29 cellular contexts compared by ENCODE assay signal in genomic region chr7:22805227-22805626, GRCh38.
"Had no signal": no experiment of that assay in that cellular context is flagged by ENCODE, and none has a peak within 500 bp of the region (broad histone marks: within the 10 kb centered on the region; RNA-seq: fewer than 3 reads in every experiment).

No MANE protein-coding gene starts in this region.

- DNase-seq: colonic mucosa; cortex of kidney; dermis blood vessel endothelial cell; dorsolateral prefrontal cortex; effector CD4-positive, alpha-beta T cell; effector CD8-positive, alpha-beta T cell; effector memory CD4-positive, alpha-beta T cell; effector memory CD8-positive, alpha-beta T cell; endodermal cell; erythroblast; esophagus squamous epithelium; foreskin fibroblast; foreskin keratinocyte; foreskin melanocyte; gastrocnemius medialis; glutamatergic neuron; head of caudate nucleus; heart left ventricle; heart right ventricle had no signal

- H3K4me3 ChIP-seq: colonic mucosa, coronary artery, dorsolateral prefrontal cortex, esophagus muscularis mucosa, esophagus squamous epithelium, gastrocnemius medialis, gastroesophageal sphincter, heart left ventricle, heart right ventricle had no signal

- H3K36me3 ChIP-seq: colonic mucosa, esophagus muscularis mucosa, esophagus squamous epithelium, gastrocnemius medialis, gastroesophageal sphincter, heart left ventricle had no signal

- H3K27ac Mint-ChIP-seq: dendritic cell treated with granulocyte-macrophage colony-stimulating factor and Interleukin-4, amounts not matched to agents 40 ng/mL and 50 ng/mL, for 4 days; effector memory CD8-positive, alpha-beta T cell; endodermal cell had no signal

- H3K27me3 ChIP-seq: colonic mucosa, dorsolateral prefrontal cortex, esophagus muscularis mucosa, esophagus squamous epithelium, foreskin keratinocyte, gastrocnemius medialis, gastroesophageal sphincter, heart left ventricle, heart right ventricle had no signal

- ATAC-seq: effector memory CD8-positive, alpha-beta T cell; esophagus mucosa; foreskin keratinocyte; gastrocnemius medialis; gastroesophageal sphincter; heart left ventricle; heart right ventricle had no signal

- H3K9me3 ChIP-seq: colonic mucosa, esophagus muscularis mucosa, esophagus squamous epithelium, gastrocnemius medialis, gastroesophageal sphincter, heart left ventricle, heart right ventricle had no signal

- H3K4me3 Mint-ChIP-seq: dendritic cell treated with granulocyte-macrophage colony-stimulating factor and Interleukin-4, amounts not matched to agents 40 ng/mL and 50 ng/mL, for 4 days; effector memory CD8-positive, alpha-beta T cell; endodermal cell had no signal

- H3K9me3 Mint-ChIP-seq: dendritic cell treated with granulocyte-macrophage colony-stimulating factor and Interleukin-4, amounts not matched to agents 40 ng/mL and 50 ng/mL, for 4 days; effector memory CD8-positive, alpha-beta T cell had no signal

- H3K4me1 ChIP-seq: colonic mucosa, esophagus muscularis mucosa, esophagus squamous epithelium, foreskin keratinocyte, gastroesophageal sphincter, heart left ventricle, heart right ventricle had no signal

- H3K27ac ChIP-seq: colonic mucosa, coronary artery, dorsolateral prefrontal cortex, epithelial cell of prostate, esophagus muscularis mucosa, esophagus squamous epithelium, foreskin keratinocyte, gastrocnemius medialis, gastroesophageal sphincter, heart left ventricle, heart right ventricle had no signal

- FAIRE-seq: colon, endometrium, endothelial cell of umbilical vein, frontal cortex had no signal
